1 cellular context compared by ENCODE assay signal in genomic region chr13:83503424-83503823, GRCh38.
TF ChIP-seq lines count a peak whose summit lies in the region.

No MANE protein-coding gene starts in this region.

TF ChIP-seq in WTC11, 78 proteins besides CTCF, POLR2A, EP300 and RAD21 (continued from another document):
- no peak for TF ChIP-seq ARID4B (CRISPR knock-in tag; IDR thresholded peaks at IDR 0.05; ENCODE audit: borderline replicate concordance)
